ENCODE assay signal across 9 cellular contexts in genomic region chr4:171534391-171534790, GRCh38.
"Had no signal": no experiment of that assay in that cellular context is flagged by ENCODE, and none has a peak within 500 bp of the region (broad histone marks: within the 10 kb centered on the region; RNA-seq: fewer than 3 reads in every experiment).

No MANE protein-coding gene starts in this region.

- DNase-seq: GM23248, GOT3, H7, H9, HCEC 1CT, HFFc6 had no signal

- H3K36me3 ChIP-seq: HAP-1 had no signal

- ATAC-seq: GM23338, HCT116 had no signal

- H3K4me1 ChIP-seq: HAP-1 had no signal

- H3K9me3 ChIP-seq: HAP-1 had no signal

- H3K27ac ChIP-seq: GM23248 had no signal

- H3K4me2 ChIP-seq: GM23338 had no signal

- H3K4me3 ChIP-seq: GM23248, GM23338, HAP-1 had no signal

- H3K9ac ChIP-seq: GM23248 had no signal

- H2AFZ ChIP-seq: GM23248, GM23338 had no signal
